16 cellular contexts compared by ENCODE assay signal in genomic region chr12:55692631-55693322, GRCh38. TPM values are rescaled to one million over a fixed set of nuclear protein-coding genes. Genes with fewer than 3 reads are reported as not detected.
DNase-seq lines count a peak whose midpoint lies in the region; ATAC-seq, FAIRE-seq and TF ChIP-seq lines count a peak whose summit lies in the region.
"Had no signal": no experiment of that assay in that cellular context is flagged by ENCODE, and none has a peak within 500 bp of the region (broad histone marks: within the 10 kb centered on the region; RNA-seq: fewer than 3 reads in every experiment).

No MANE protein-coding gene starts in this region.

- intact Hi-C loops in K562 (cut with micrococcal nuclease) = no loop called here
- intact Hi-C loops in sciatic nerve (cut with DNase I) = no loop called here

- no peaks in the 10 kb centered on the region for H3K9me3 ChIP-seq in K562 (replicated peaks; ENCODE audit: control insufficient read depth, insufficient read depth, low read depth, low read length)
- no peaks in the 10 kb centered on the region for H3K9me3 ChIP-seq in HAP-1
- H3K9me3 ChIP-seq: BLaER1 had no signal

- no peak for TF ChIP-seq POLR2A in K562 (conservative IDR thresholded peaks at IDR 0.05)

- H3K4me2 ChIP-seq in K562 (ENCODE audit: insufficient read depth, low read length) = no peak overlapping the region
- H3K4me2 ChIP-seq: BLaER1 had no signal

- no peak overlapping the region for H3K9ac ChIP-seq in K562 (ENCODE audit: insufficient read depth in 1 of 2, low read depth in 2 of 2, low read length in 2 of 2)
- H3K9ac ChIP-seq: BLaER1 had no signal

- H3K4me1 ChIP-seq in K562 (replicated peaks in 1 of 2; ENCODE audit: control insufficient read depth in 2 of 2, insufficient read depth in 2 of 2, low read length in 2 of 2) (peaks cover 0 to 8% of the 10 kb centered on the region in 2 experiments; a peak in 1 of 5 replicates), HAP-1 (no peaks in the 10 kb centered on the region)
- H3K4me1 ChIP-seq: BLaER1 had no signal

- H3K79me2 ChIP-seq in K562 (ENCODE audit: control insufficient read depth, insufficient read depth, low read length) = no peaks in the 10 kb centered on the region

- in situ Hi-C loops in K562 (cut with MboI) (no loop called here), HAP-1 (cut with MboI; ENCODE audit: low sequenced_read_pairs) (no loop called here)

- ATAC-seq in K562 = peak; percentile 48; the same call in 2 of the 3 replicates
- no peak for ATAC-seq in sciatic nerve
- ATAC-seq: HepG2 had no signal

- H4K20me1 ChIP-seq in K562 (replicated peaks; ENCODE audit: control insufficient read depth, insufficient read depth, low read length) = no peaks in the 10 kb centered on the region; the same call in 1 of the 2 replicates
- H4K20me1 ChIP-seq: BLaER1 had no signal

- H2AFZ ChIP-seq in K562 (ENCODE audit: low read depth, low read length) = no peak overlapping the region

- H3K4me3 ChIP-seq in K562 (no peak overlapping the region), HAP-1 (no peak overlapping the region)
- H3K4me3 ChIP-seq: BLaER1 had no signal

- H3K36me3 ChIP-seq in K562 (ENCODE audit: control insufficient read depth, insufficient read depth, low read length) = no peaks in the 10 kb centered on the region
- no peaks in the 10 kb centered on the region for H3K36me3 ChIP-seq in HAP-1 (replicated peaks)
- H3K36me3 ChIP-seq: BLaER1 had no signal

- CTCF ChIA-PET in K562 (lab: Yijun Ruan, JAX; ENCODE audit: low intra/inter-chr PET ratio) = no interaction called here

- no TSS peak for BruUV-seq in K562 (replicated peaks; lab: Mats Ljungman, UMichigan)

- 12% methylated on average over 11 of the region's 12 CpGs for WGBS in K562 (ENCODE audit: insufficient coverage, low coverage, missing lambda C conversion rate)

- no peak for TF ChIP-seq EP300 in K562 (IDR thresholded peaks at IDR 0.05; ENCODE audit: low read length)

- no peak for TF ChIP-seq RAD21 in K562 (CRISPR knock-in tag; conservative IDR thresholded peaks at IDR 0.05 in 1 of 2, IDR thresholded peaks at IDR 0.05 in 1 of 2)

- no peak for TF ChIP-seq CTCF in K562 (IDR thresholded peaks at IDR 0.05 in 2 of 3, conservative IDR thresholded peaks at IDR 0.05 in 1 of 3; ENCODE audit: insufficient read depth in 2 of 3, low read depth in 1 of 3, low read length in 3 of 3)

- POLR2A ChIA-PET in K562 (lab: Yijun Ruan, JAX) = no interaction called here

- no peak overlapping the region for H3K27ac ChIP-seq in K562 (ENCODE audit: extremely low read depth, low read depth, low read length)
- H3K27ac ChIP-seq: BLaER1 had no signal

- H3K9me1 ChIP-seq in K562 (ENCODE audit: control insufficient read depth, insufficient read depth, low read length) = no peaks in the 10 kb centered on the region

- DNase-seq in activated CD8-positive, alpha-beta memory T cell treated with anti-CD3 and anti-CD28 coated beads, Interleukin-2, amount 50 U/mL, for 48 hours = peak; percentile 28
- DNase-seq in activated CD8-positive, alpha-beta memory T cell treated with anti-CD3 and anti-CD28 coated beads for 24 hours = no peak
- DNase-seq in K562 (ENCODE audit: extremely low read depth in 1 of 4, low spot score in 3 of 4) = no peak
- peak; percentile 64 for DNase-seq in mesenteric fat pad (ENCODE audit: low spot score)
- peak; percentile 31 for DNase-seq in sciatic nerve (ENCODE audit: low spot score)
- no peak for DNase-seq in NOMO-1 treated with DMSO at 0.1 percent for 48 hours (lab: John Stamatoyannopoulos, UW; ENCODE audit: unreplicated experiment)
- no peak for DNase-seq in NCI-H2107 (lab: John Stamatoyannopoulos, UW)
- DNase-seq in HAP-1 (ENCODE audit: low spot score in 2 of 2) = no peak
- DNase-seq: 8988T; CD4-positive, alpha-beta memory T cell; DMS153; DMS79 treated with DMSO at 0.1 percent for 48 hours; GF-D8; GOT3 had no signal

- H3K27me3 ChIP-seq in K562 (ENCODE audit: control insufficient read depth in 2 of 2, insufficient read depth in 2 of 2, low read length in 2 of 2) = peaks cover 18 to 44% of the 10 kb centered on the region in 2 experiments; a peak in 4 of 5 replicates
- H3K27me3 ChIP-seq in HAP-1 (ENCODE audit: low read depth) = no peaks in the 10 kb centered on the region
- H3K27me3 ChIP-seq: BLaER1 had no signal

- no peak for FAIRE-seq in K562 (lab: Jason Lieb, UNC)
- FAIRE-seq: HepG2 had no signal

RNA-seq across cellular contexts. Expression of gene ITGA7, which starts 14.9 kb away (rescaled TPM):
- 5.3 and 10.3 TPM in 2 replicates for total RNA-seq in K562 (2011; cell fraction: chromatin; rRNA removed; ENCODE audit: low replicate concordance)
- total RNA-seq in K562 (2011; cell fraction: nucleolus; rRNA removed) = 6.2 and 6.7 TPM in 2 replicates
- total RNA-seq in K562 (2011; cell fraction: nucleoplasm; rRNA removed) = 7.4 and 7.6 TPM in 2 replicates
- total RNA-seq in K562 (2014; rRNA removed) (0.18 and 0.57 TPM in 2 replicates), K562 (2014; rRNA removed; fragmentation: Illumina TruSeq; extraction: Trizol) (0.41 and 0.55 TPM in 2 replicates), K562 (2015; rRNA removed; fragmentation: Illumina TruSeq; extraction: Trizol) (0.53 and 0.58 TPM in 2 replicates), K562 (2021) (1.9 and 2.3 TPM in 2 replicates), mesenteric fat pad (536 TPM), sciatic nerve (307 TPM)
- polyA plus RNA-seq in K562 (2011; rRNA removed) (0.67 and 1.6 TPM in 2 replicates), K562 (2014; fragmentation: Illumina TruSeq; extraction: Trizol) (1.1 and 1.4 TPM in 2 replicates), K562 (2014; fragmentation: Nextera tagmentation; extraction: Ambion mirVana) (under 1 TPM in 1 of 2 experiments, not detected in 1; 0.11 TPM), K562 (2014; rRNA removed) (0.54 and 0.96 TPM in 2 replicates)
- 0.89 and 0.93 TPM in 2 replicates for polyA plus RNA-seq in K562 (2011; cell fraction: cytosol; rRNA removed)
- polyA plus RNA-seq in K562 (2011; cell fraction: nucleus; rRNA removed) = 12.9 and 17.7 TPM in 2 replicates
- polyA plus RNA-seq in K562 (2012) = 1.0 and 2.6 TPM in 2 replicates
- 0.46 and 0.57 TPM in 2 replicates for polyA minus RNA-seq in K562 (2011; rRNA and poly(A)+ RNA removed)
- not detected in 2 replicates for polyA minus RNA-seq in K562 (2011; cell fraction: cytosol; rRNA and poly(A)+ RNA removed)
- polyA minus RNA-seq in K562 (2011; cell fraction: nucleus; rRNA and poly(A)+ RNA removed) = 1.6 and 2.3 TPM in 2 replicates
- polyA plus RNA-seq: CD4-positive, alpha-beta memory T cell had no signal

RNA-seq across cellular contexts. Expression of gene BLOC1S1, which starts 23.1 kb away (rescaled TPM):
- total RNA-seq in K562 (2011; cell fraction: chromatin; rRNA removed; ENCODE audit: low replicate concordance) = 9.0 and 26.9 TPM in 2 replicates
- total RNA-seq in K562 (2011; cell fraction: nucleolus; rRNA removed) = 23.7 and 30.0 TPM in 2 replicates
- 23.8 and 24.1 TPM in 2 replicates for total RNA-seq in K562 (2011; cell fraction: nucleoplasm; rRNA removed)
- total RNA-seq in K562 (2014; rRNA removed) = 124 and 125 TPM in 2 replicates
- 52.1 and 75.2 TPM in 2 replicates for total RNA-seq in K562 (2014; rRNA removed; fragmentation: Illumina TruSeq; extraction: Trizol)
- total RNA-seq in K562 (2015; rRNA removed; fragmentation: Illumina TruSeq; extraction: Trizol) = 82.9 and 84.6 TPM in 2 replicates
- 81.8 and 83.5 TPM in 2 replicates for total RNA-seq in K562 (2021)
- 86.4 and 95.8 TPM in 2 replicates for polyA plus RNA-seq in K562 (2011; rRNA removed)
- 120 and 170 TPM in 2 replicates for polyA plus RNA-seq in K562 (2011; cell fraction: cytosol; rRNA removed)
- polyA plus RNA-seq in K562 (2011; cell fraction: nucleus; rRNA removed) = 46.8 and 53.7 TPM in 2 replicates
- 100 and 125 TPM in 2 replicates for polyA plus RNA-seq in K562 (2012)
- polyA plus RNA-seq in K562 (2014; fragmentation: Illumina TruSeq; extraction: Trizol) = 98.8 and 108 TPM in 2 replicates
- 100 to 1,000 TPM; 122 to 139 TPM for polyA plus RNA-seq in K562 (2014; fragmentation: Nextera tagmentation; extraction: Ambion mirVana)
- 134 and 161 TPM in 2 replicates for polyA plus RNA-seq in K562 (2014; rRNA removed)
- polyA minus RNA-seq in K562 (2011; rRNA and poly(A)+ RNA removed) = 34.1 and 43.5 TPM in 2 replicates
- polyA minus RNA-seq in K562 (2011; cell fraction: cytosol; rRNA and poly(A)+ RNA removed) = 22.0 and 22.4 TPM in 2 replicates
- 9.7 and 9.8 TPM in 2 replicates for polyA minus RNA-seq in K562 (2011; cell fraction: nucleus; rRNA and poly(A)+ RNA removed)
- 136 TPM for total RNA-seq in mesenteric fat pad
- total RNA-seq in sciatic nerve = 171 TPM

RNA-seq across cellular contexts. Expression of gene RDH5, which starts 27.4 kb away (rescaled TPM):
- 10.5 and 25.4 TPM in 2 replicates for total RNA-seq in K562 (2011; cell fraction: chromatin; rRNA removed; ENCODE audit: low replicate concordance)
- total RNA-seq in K562 (2011; cell fraction: nucleolus; rRNA removed) = 12.8 and 20.5 TPM in 2 replicates
- total RNA-seq in K562 (2011; cell fraction: nucleoplasm; rRNA removed) = 12.5 and 18.9 TPM in 2 replicates
- 1.7 TPM in 1 of 2 replicates, not detected in the other for total RNA-seq in K562 (2014; rRNA removed)
- 1.1 and 1.5 TPM in 2 replicates for total RNA-seq in K562 (2014; rRNA removed; fragmentation: Illumina TruSeq; extraction: Trizol)
- total RNA-seq in K562 (2015; rRNA removed; fragmentation: Illumina TruSeq; extraction: Trizol) = 0.60 and 2.0 TPM in 2 replicates
- total RNA-seq in K562 (2021) = 1.0 and 1.5 TPM in 2 replicates
- 1.6 TPM in 2 replicates for polyA plus RNA-seq in K562 (2011; rRNA removed)
- 0.56 and 0.92 TPM in 2 replicates for polyA plus RNA-seq in K562 (2011; cell fraction: cytosol; rRNA removed)
- polyA plus RNA-seq in K562 (2011; cell fraction: nucleus; rRNA removed) = 5.6 and 6.6 TPM in 2 replicates
- 0.52 and 2.5 TPM in 2 replicates for polyA plus RNA-seq in K562 (2012)
- 0.21 and 0.28 TPM in 2 replicates for polyA plus RNA-seq in K562 (2014; fragmentation: Illumina TruSeq; extraction: Trizol)
- under 1 TPM; 0.41 to 0.46 TPM for polyA plus RNA-seq in K562 (2014; fragmentation: Nextera tagmentation; extraction: Ambion mirVana)
- polyA plus RNA-seq in K562 (2014; rRNA removed) = 0.62 and 1.2 TPM in 2 replicates
- 2.8 and 4.0 TPM in 2 replicates for polyA minus RNA-seq in K562 (2011; rRNA and poly(A)+ RNA removed)
- 1.1 TPM in 1 of 2 replicates, not detected in the other for polyA minus RNA-seq in K562 (2011; cell fraction: cytosol; rRNA and poly(A)+ RNA removed)
- 5.1 and 6.1 TPM in 2 replicates for polyA minus RNA-seq in K562 (2011; cell fraction: nucleus; rRNA and poly(A)+ RNA removed)
- total RNA-seq in mesenteric fat pad = 123 TPM
- total RNA-seq in sciatic nerve = 23.3 TPM

RNA-seq across cellular contexts. Expression of gene CD63, which starts 36.0 kb away (rescaled TPM):
- total RNA-seq in K562 (2011; cell fraction: chromatin; rRNA removed; ENCODE audit: low replicate concordance) = 272 and 331 TPM in 2 replicates
- total RNA-seq in K562 (2011; cell fraction: nucleolus; rRNA removed) = 598 and 672 TPM in 2 replicates
- 455 and 604 TPM in 2 replicates for total RNA-seq in K562 (2011; cell fraction: nucleoplasm; rRNA removed)
- total RNA-seq in K562 (2014; rRNA removed) (425 and 433 TPM in 2 replicates), K562 (2014; rRNA removed; fragmentation: Illumina TruSeq; extraction: Trizol) (411 and 413 TPM in 2 replicates), K562 (2015; rRNA removed; fragmentation: Illumina TruSeq; extraction: Trizol) (706 and 735 TPM in 2 replicates), K562 (2021) (412 and 416 TPM in 2 replicates), mesenteric fat pad (1,545 TPM), sciatic nerve (870 TPM)
- polyA plus RNA-seq in K562 (2011; rRNA removed) (219 and 313 TPM in 2 replicates), K562 (2014; fragmentation: Illumina TruSeq; extraction: Trizol) (408 and 431 TPM in 2 replicates), K562 (2014; fragmentation: Nextera tagmentation; extraction: Ambion mirVana) (100 to 1,000 TPM; 531 to 576 TPM), K562 (2014; rRNA removed) (501 and 655 TPM in 2 replicates)
- polyA plus RNA-seq in K562 (2011; cell fraction: cytosol; rRNA removed) = 416 and 450 TPM in 2 replicates
- 74.3 and 108 TPM in 2 replicates for polyA plus RNA-seq in K562 (2011; cell fraction: nucleus; rRNA removed)
- 824 and 1,019 TPM in 2 replicates for polyA plus RNA-seq in K562 (2012)
- polyA minus RNA-seq in K562 (2011; rRNA and poly(A)+ RNA removed) = 261 and 331 TPM in 2 replicates
- polyA minus RNA-seq in K562 (2011; cell fraction: cytosol; rRNA and poly(A)+ RNA removed) = 98.5 and 116 TPM in 2 replicates
- 19.3 and 46.9 TPM in 2 replicates for polyA minus RNA-seq in K562 (2011; cell fraction: nucleus; rRNA and poly(A)+ RNA removed)

RNA-seq across cellular contexts. Expression of gene GDF11, which starts 50.1 kb away (rescaled TPM):
- total RNA-seq in K562 (2011; cell fraction: chromatin; rRNA removed; ENCODE audit: low replicate concordance) = 9.2 and 9.9 TPM in 2 replicates
- total RNA-seq in K562 (2011; cell fraction: nucleolus; rRNA removed) = 5.4 and 6.5 TPM in 2 replicates
- 6.2 and 7.9 TPM in 2 replicates for total RNA-seq in K562 (2011; cell fraction: nucleoplasm; rRNA removed)
- total RNA-seq in K562 (2014; rRNA removed) (2.4 and 6.5 TPM in 2 replicates), K562 (2014; rRNA removed; fragmentation: Illumina TruSeq; extraction: Trizol) (4.3 and 4.7 TPM in 2 replicates), K562 (2015; rRNA removed; fragmentation: Illumina TruSeq; extraction: Trizol) (4.9 and 5.2 TPM in 2 replicates), K562 (2021) (15.7 and 19.9 TPM in 2 replicates), mesenteric fat pad (5.8 TPM), sciatic nerve (10.0 TPM)
- polyA plus RNA-seq in K562 (2011; rRNA removed) (4.2 and 4.8 TPM in 2 replicates), K562 (2014; fragmentation: Illumina TruSeq; extraction: Trizol) (10.3 and 10.5 TPM in 2 replicates), K562 (2014; fragmentation: Nextera tagmentation; extraction: Ambion mirVana) (1 to 10 TPM; 1.4 to 1.6 TPM), K562 (2014; rRNA removed) (9.7 and 14.2 TPM in 2 replicates)
- 4.7 and 10.2 TPM in 2 replicates for polyA plus RNA-seq in K562 (2011; cell fraction: cytosol; rRNA removed)
- 4.3 and 9.6 TPM in 2 replicates for polyA plus RNA-seq in K562 (2011; cell fraction: nucleus; rRNA removed)
- polyA plus RNA-seq in K562 (2012) = 11.4 and 16.1 TPM in 2 replicates
- 2.9 and 3.7 TPM in 2 replicates for polyA minus RNA-seq in K562 (2011; rRNA and poly(A)+ RNA removed)
- polyA minus RNA-seq in K562 (2011; cell fraction: cytosol; rRNA and poly(A)+ RNA removed) = 5.1 and 5.4 TPM in 2 replicates
- polyA minus RNA-seq in K562 (2011; cell fraction: nucleus; rRNA and poly(A)+ RNA removed) = 2.7 and 4.2 TPM in 2 replicates

Comparison
In these comparisons a context has a peak if more than half of its experiments do, and no peak if none do; other contexts are left out.
1. DNase-seq: peak in activated CD8-positive, alpha-beta memory T cell treated with anti-CD3 and anti-CD28 coated beads, Interleukin-2, amount 50 U/mL, for 48 hours (single experiment), mesenteric fat pad (single experiment) and sciatic nerve (single experiment); none in activated CD8-positive, alpha-beta memory T cell treated with anti-CD3 and anti-CD28 coated beads for 24 hours (single experiment), K562 (0 of 4), NOMO-1 treated with DMSO at 0.1 percent for 48 hours (single experiment), NCI-H2107 (single experiment) and HAP-1 (0 of 2).
2. RNA of gene ITGA7, which starts 14.9 kb away (total RNA-seq): 536 TPM in mesenteric fat pad (single experiment) and 307 TPM in sciatic nerve (single experiment); 0.18 to 10.3 TPM in K562; every median in the first group is over 10 times any median in the second.